Comparison of ENCODE assay signal across 1 cellular context in the genomic region with DNA sequence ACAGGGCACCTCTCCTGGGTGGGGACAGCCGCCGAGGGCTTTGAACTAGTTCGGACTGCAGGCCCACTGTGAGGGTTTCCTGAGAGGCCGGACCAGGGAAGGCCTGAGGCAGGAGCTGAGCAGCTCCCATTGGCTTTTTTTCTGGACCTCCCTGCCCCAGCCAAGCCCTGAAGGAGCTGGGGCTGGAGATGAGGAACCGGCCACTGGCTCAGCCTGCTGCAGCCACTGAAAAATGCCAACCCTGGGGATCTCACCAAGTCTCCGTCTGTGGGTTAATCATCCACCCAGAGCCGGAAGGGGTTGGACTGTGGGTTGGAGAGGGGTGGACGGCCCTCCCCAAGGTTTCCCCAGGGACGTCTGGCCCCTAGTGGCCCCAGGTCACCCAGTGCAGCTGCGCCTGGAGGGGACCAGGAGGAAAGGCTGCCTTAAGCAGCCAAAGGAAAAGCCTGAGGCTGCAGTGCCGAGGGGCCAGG.
TF ChIP-seq lines count a peak whose summit lies in the region.

No MANE protein-coding gene starts in this region.

TF ChIP-seq in HepG2, 621 proteins besides CTCF, POLR2A, EP300 and RAD21 (continued from another document):
- TF ChIP-seq ERF (CRISPR knock-in tag; IDR thresholded peaks at IDR 0.05) (0 out of 2 replicates have a peak, but pooled peaks have one; percentile 50), HIVEP1 (CRISPR knock-in tag; IDR thresholded peaks at IDR 0.05) (peak; percentile 84; the same call in 1 of the 2 replicates), FOXK2 (IDR thresholded peaks at IDR 0.05) (no peak), CCAR2 (optimal IDR thresholded peaks at IDR 0.05; ENCODE audit: low read depth, low read length) (no peak), NCOA2 (CRISPR knock-in tag; IDR thresholded peaks at IDR 0.05) (peak; percentile 46), GATAD2A (CRISPR knock-in tag; IDR thresholded peaks at IDR 0.05) (peak; percentile 67), MEF2D (CRISPR knock-in tag; IDR thresholded peaks at IDR 0.05) (peak; percentile 3; the same call in 1 of the 2 replicates), TAF1 (CRISPR knock-in tag; IDR thresholded peaks at IDR 0.05) (peak; percentile 86), ZNF619 (CRISPR knock-in tag; IDR thresholded peaks at IDR 0.05) (0 out of 2 replicates have a peak, but pooled peaks have one; percentile 46), CEBPB (IDR thresholded peaks at IDR 0.05; ENCODE audit: borderline replicate concordance, low read depth, low read length) (no peak), HOXA5 (CRISPR knock-in tag; IDR thresholded peaks at IDR 0.05) (0 out of 2 replicates have a peak, but pooled peaks have one; percentile 39), BORCS8-MEF2B (CRISPR knock-in tag; IDR thresholded peaks at IDR 0.05) (no peak), RXRA (CRISPR knock-in tag; IDR thresholded peaks at IDR 0.05) (peak; percentile 81; the same call in 1 of the 2 replicates), RBFOX2 (IDR thresholded peaks at IDR 0.05; ENCODE audit: low read depth, low read length) (peak; percentile 66), REXO4 (CRISPR knock-in tag; IDR thresholded peaks at IDR 0.05; ENCODE audit: borderline replicate concordance) (0 out of 2 replicates have a peak, but pooled peaks have one; percentile 15), ZNF205 (CRISPR knock-in tag; IDR thresholded peaks at IDR 0.05) (peak; percentile 30; the same call in 1 of the 2 replicates), SIX1 (CRISPR knock-in tag; IDR thresholded peaks at IDR 0.05; ENCODE audit: borderline replicate concordance) (no peak), ZNF747 (CRISPR knock-in tag; IDR thresholded peaks at IDR 0.05; ENCODE audit: borderline replicate concordance) (0 out of 2 replicates have a peak, but pooled peaks have one; percentile 47), ZSCAN20 (CRISPR knock-in tag; IDR thresholded peaks at IDR 0.05; ENCODE audit: borderline replicate concordance) (no peak), CCDC6 (CRISPR knock-in tag; IDR thresholded peaks at IDR 0.05) (peak; percentile 54; the same call in 1 of the 2 replicates), MED13 (CRISPR knock-in tag; IDR thresholded peaks at IDR 0.05) (0 out of 2 replicates have a peak, but pooled peaks have one; percentile 19), FOXA3 (CRISPR knock-in tag; IDR thresholded peaks at IDR 0.05) (0 out of 2 replicates have a peak, but pooled peaks have one; percentile 14), ZNF839 (CRISPR knock-in tag; IDR thresholded peaks at IDR 0.05; ENCODE audit: borderline replicate concordance) (0 out of 2 replicates have a peak, but pooled peaks have one; percentile 56), LCORL (IDR thresholded peaks at IDR 0.05) (no peak), LCORL (CRISPR knock-in tag; IDR thresholded peaks at IDR 0.05) (peak; percentile 74), HMG20B (CRISPR knock-in tag; conservative IDR thresholded peaks at IDR 0.05) (0 out of 2 replicates have a peak, but pooled peaks have one; percentile 22), KLF16 (CRISPR knock-in tag; IDR thresholded peaks at IDR 0.05) (peak in 1 of 2 experiments; percentile 68; a peak in 1 of 4 replicates), TRIM24 (CRISPR knock-in tag; IDR thresholded peaks at IDR 0.05) (no peak), POLR2AphosphoS5 (IDR thresholded peaks at IDR 0.05; ENCODE audit: low read depth, low read length) (peak; percentile 94), ZNF367 (CRISPR knock-in tag; IDR thresholded peaks at IDR 0.05; ENCODE audit: borderline replicate concordance) (no peak), MYC (CRISPR knock-in tag; IDR thresholded peaks at IDR 0.05; ENCODE audit: borderline replicate concordance) (peak; percentile 37; the same call in 1 of the 2 replicates), PCBP1 (IDR thresholded peaks at IDR 0.05; ENCODE audit: borderline replicate concordance, low read depth, low read length) (0 out of 2 replicates have a peak, but pooled peaks have one; percentile 65), DR1 (CRISPR knock-in tag; IDR thresholded peaks at IDR 0.05) (peak; percentile 62), TCF12 (IDR thresholded peaks at IDR 0.05) (no peak), TCF12 (CRISPR knock-in tag; IDR thresholded peaks at IDR 0.05) (no peak), PRMT3 (CRISPR knock-in tag; IDR thresholded peaks at IDR 0.05; ENCODE audit: borderline replicate concordance, low read depth) (0 out of 2 replicates have a peak, but pooled peaks have one; percentile 20), HDAC1 (CRISPR knock-in tag; IDR thresholded peaks at IDR 0.05) (peak; percentile 68), KAT8 (CRISPR knock-in tag; IDR thresholded peaks at IDR 0.05) (peak; percentile 80), SRF (IDR thresholded peaks at IDR 0.05; ENCODE audit: low read depth, low read length) (no peak), ZNF235 (CRISPR knock-in tag; IDR thresholded peaks at IDR 0.05; ENCODE audit: borderline replicate concordance) (0 out of 2 replicates have a peak, but pooled peaks have one; percentile 11), ZMYM4 (CRISPR knock-in tag; IDR thresholded peaks at IDR 0.05) (peak; percentile 63; the same call in 1 of the 2 replicates), ZNF34 (CRISPR knock-in tag; IDR thresholded peaks at IDR 0.05; ENCODE audit: borderline replicate concordance) (no peak), HNRNPL (IDR thresholded peaks at IDR 0.05; ENCODE audit: low read depth, low read length) (peak; percentile 83), ELF1 (CRISPR knock-in tag; IDR thresholded peaks at IDR 0.05) (peak; percentile 76), MAZ (IDR thresholded peaks at IDR 0.05; ENCODE audit: borderline replicate concordance, low read depth, low read length) (peak; percentile 78; the same call in 1 of the 2 replicates), MAZ (CRISPR knock-in tag; IDR thresholded peaks at IDR 0.05; ENCODE audit: low read depth) (peak; percentile 92), GABPB1 (CRISPR knock-in tag; IDR thresholded peaks at IDR 0.05) (peak; percentile 87)
- TF ChIP-seq, protein P1, sequence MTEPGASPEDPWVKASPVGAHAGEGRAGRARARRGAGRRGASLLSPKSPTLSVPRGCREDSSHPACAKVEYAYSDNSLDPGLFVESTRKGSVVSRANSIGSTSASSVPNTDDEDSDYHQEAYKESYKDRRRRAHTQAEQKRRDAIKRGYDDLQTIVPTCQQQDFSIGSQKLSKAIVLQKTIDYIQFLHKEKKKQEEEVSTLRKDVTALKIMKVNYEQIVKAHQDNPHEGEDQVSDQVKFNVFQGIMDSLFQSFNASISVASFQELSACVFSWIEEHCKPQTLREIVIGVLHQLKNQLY (CRISPR knock-in tag; IDR thresholded peaks at IDR 0.05) = no peak
- TF ChIP-seq, protein P2, sequence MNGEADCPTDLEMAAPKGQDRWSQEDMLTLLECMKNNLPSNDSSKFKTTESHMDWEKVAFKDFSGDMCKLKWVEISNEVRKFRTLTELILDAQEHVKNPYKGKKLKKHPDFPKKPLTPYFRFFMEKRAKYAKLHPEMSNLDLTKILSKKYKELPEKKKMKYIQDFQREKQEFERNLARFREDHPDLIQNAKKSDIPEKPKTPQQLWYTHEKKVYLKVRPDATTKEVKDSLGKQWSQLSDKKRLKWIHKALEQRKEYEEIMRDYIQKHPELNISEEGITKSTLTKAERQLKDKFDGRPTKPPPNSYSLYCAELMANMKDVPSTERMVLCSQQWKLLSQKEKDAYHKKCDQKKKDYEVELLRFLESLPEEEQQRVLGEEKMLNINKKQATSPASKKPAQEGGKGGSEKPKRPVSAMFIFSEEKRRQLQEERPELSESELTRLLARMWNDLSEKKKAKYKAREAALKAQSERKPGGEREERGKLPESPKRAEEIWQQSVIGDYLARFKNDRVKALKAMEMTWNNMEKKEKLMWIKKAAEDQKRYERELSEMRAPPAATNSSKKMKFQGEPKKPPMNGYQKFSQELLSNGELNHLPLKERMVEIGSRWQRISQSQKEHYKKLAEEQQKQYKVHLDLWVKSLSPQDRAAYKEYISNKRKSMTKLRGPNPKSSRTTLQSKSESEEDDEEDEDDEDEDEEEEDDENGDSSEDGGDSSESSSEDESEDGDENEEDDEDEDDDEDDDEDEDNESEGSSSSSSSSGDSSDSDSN (CRISPR knock-in tag; IDR thresholded peaks at IDR 0.05) = peak; percentile 76
- TF ChIP-seq, protein P3, sequence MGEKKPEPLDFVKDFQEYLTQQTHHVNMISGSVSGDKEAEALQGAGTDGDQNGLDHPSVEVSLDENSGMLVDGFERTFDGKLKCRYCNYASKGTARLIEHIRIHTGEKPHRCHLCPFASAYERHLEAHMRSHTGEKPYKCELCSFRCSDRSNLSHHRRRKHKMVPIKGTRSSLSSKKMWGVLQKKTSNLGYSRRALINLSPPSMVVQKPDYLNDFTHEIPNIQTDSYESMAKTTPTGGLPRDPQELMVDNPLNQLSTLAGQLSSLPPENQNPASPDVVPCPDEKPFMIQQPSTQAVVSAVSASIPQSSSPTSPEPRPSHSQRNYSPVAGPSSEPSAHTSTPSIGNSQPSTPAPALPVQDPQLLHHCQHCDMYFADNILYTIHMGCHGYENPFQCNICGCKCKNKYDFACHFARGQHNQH (CRISPR knock-in tag; IDR thresholded peaks at IDR 0.05) = peak; percentile 65; the same call in 1 of the 2 replicates
- TF ChIP-seq, protein P4, sequence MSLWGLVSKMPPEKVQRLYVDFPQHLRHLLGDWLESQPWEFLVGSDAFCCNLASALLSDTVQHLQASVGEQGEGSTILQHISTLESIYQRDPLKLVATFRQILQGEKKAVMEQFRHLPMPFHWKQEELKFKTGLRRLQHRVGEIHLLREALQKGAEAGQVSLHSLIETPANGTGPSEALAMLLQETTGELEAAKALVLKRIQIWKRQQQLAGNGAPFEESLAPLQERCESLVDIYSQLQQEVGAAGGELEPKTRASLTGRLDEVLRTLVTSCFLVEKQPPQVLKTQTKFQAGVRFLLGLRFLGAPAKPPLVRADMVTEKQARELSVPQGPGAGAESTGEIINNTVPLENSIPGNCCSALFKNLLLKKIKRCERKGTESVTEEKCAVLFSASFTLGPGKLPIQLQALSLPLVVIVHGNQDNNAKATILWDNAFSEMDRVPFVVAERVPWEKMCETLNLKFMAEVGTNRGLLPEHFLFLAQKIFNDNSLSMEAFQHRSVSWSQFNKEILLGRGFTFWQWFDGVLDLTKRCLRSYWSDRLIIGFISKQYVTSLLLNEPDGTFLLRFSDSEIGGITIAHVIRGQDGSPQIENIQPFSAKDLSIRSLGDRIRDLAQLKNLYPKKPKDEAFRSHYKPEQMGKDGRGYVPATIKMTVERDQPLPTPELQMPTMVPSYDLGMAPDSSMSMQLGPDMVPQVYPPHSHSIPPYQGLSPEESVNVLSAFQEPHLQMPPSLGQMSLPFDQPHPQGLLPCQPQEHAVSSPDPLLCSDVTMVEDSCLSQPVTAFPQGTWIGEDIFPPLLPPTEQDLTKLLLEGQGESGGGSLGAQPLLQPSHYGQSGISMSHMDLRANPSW (CRISPR knock-in tag; IDR thresholded peaks at IDR 0.05; ENCODE audit: borderline replicate concordance) = 0 out of 2 replicates have a peak, but pooled peaks have one; percentile 55
- TF ChIP-seq, protein P5, sequence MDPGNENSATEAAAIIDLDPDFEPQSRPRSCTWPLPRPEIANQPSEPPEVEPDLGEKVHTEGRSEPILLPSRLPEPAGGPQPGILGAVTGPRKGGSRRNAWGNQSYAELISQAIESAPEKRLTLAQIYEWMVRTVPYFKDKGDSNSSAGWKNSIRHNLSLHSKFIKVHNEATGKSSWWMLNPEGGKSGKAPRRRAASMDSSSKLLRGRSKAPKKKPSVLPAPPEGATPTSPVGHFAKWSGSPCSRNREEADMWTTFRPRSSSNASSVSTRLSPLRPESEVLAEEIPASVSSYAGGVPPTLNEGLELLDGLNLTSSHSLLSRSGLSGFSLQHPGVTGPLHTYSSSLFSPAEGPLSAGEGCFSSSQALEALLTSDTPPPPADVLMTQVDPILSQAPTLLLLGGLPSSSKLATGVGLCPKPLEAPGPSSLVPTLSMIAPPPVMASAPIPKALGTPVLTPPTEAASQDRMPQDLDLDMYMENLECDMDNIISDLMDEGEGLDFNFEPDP (CRISPR knock-in tag; conservative IDR thresholded peaks at IDR 0.05) = no peak
TF ChIP-seq in HepG2: peak in this region for 145.
